8 cellular contexts compared by ENCODE assay signal in genomic region chr16:6453742-6454141, GRCh38.
"Had no signal": no experiment of that assay in that cellular context is flagged by ENCODE, and none has a peak within 500 bp of the region (broad histone marks: within the 10 kb centered on the region; RNA-seq: fewer than 3 reads in every experiment).

No MANE protein-coding gene starts in this region.

- DNase-seq: GDM1, GF-D8 had no signal

- FAIRE-seq: G401.6, GM12878, GM12891, GM12892, GM18507, GM19239 had no signal

- ATAC-seq: GM12878 had no signal

- H3K4me3 ChIP-seq: GM12878 had no signal
